ENCODE assay signal across 8 cellular contexts in genomic region chrX:69285401-69285871, GRCh38.
DNase-seq lines count a peak whose midpoint lies in the region; ATAC-seq and TF ChIP-seq lines count a peak whose summit lies in the region.

No MANE protein-coding gene starts in this region.

- TF ChIP-seq CTCF in lower lobe of right lung (IDR thresholded peaks at IDR 0.05) (no peak), upper lobe of left lung (IDR thresholded peaks at IDR 0.05) (no peak)

- H3K4me3 ChIP-seq in lower lobe of right lung, result peak overlapping the region; percentile 47
- peak overlapping the region in 3 of 4 donors; percentile 27 to 47 (median 47) for H3K4me3 ChIP-seq in upper lobe of left lung

- no peaks in the 10 kb centered on the region for H3K36me3 ChIP-seq in lower lobe of right lung
- no peaks in the 10 kb centered on the region for H3K36me3 ChIP-seq in upper lobe of left lung

- 36 to 48% methylated on average over 9 to 10 of the region's 10 CpGs for WGBS in upper lobe of left lung, 2 donors

- ATAC-seq in lower lobe of right lung (peak; percentile 55 to 75), upper lobe of left lung (ENCODE audit: low FRiP score in 2 of 2) (peak in 1 of 2 donors; percentile 86), HG03039 (IDR thresholded peaks at IDR 0.05; ENCODE audit: unreplicated experiment) (no peak), GM19351 (IDR thresholded peaks at IDR 0.05; ENCODE audit: unreplicated experiment) (no peak)

- no peak for TF ChIP-seq POLR2A in upper lobe of left lung (IDR thresholded peaks at IDR 0.05)

- H3K4me1 ChIP-seq in lower lobe of right lung (no peaks in the 10 kb centered on the region), upper lobe of left lung (peaks cover 3 to 19% (median 17%) of the 10 kb centered on the region in 4 donors)

- H3K27ac ChIP-seq in lower lobe of right lung, result no peak overlapping the region
- H3K27ac ChIP-seq in upper lobe of left lung, result peak overlapping the region in 2 of 4 donors; percentile 48 to 63

- H3K4me1 Mint-ChIP-seq in activated T-cell treated with anti-CD3 and anti-CD28 coated beads, Interleukin-2, amount 50 U/mL, for 24 hours (ENCODE audit: low read depth), result peaks cover 4% of the 10 kb centered on the region

- peaks cover 50% of the 10 kb centered on the region for H3K27me3 Mint-ChIP-seq in activated T-cell treated with anti-CD3 and anti-CD28 coated beads, Interleukin-2, amount 50 U/mL, for 24 hours

- H3K27me3 ChIP-seq in lower lobe of right lung (ENCODE audit: low read depth) (no peaks in the 10 kb centered on the region), upper lobe of left lung (no peaks in the 10 kb centered on the region)

- intact Hi-C loops in lower lobe of right lung (cut with DNase I), result no loop called here

- no peak for TF ChIP-seq EP300 in upper lobe of left lung (IDR thresholded peaks at IDR 0.05)

- no peaks in the 10 kb centered on the region for H3K9me3 ChIP-seq in lower lobe of right lung
- H3K9me3 ChIP-seq in upper lobe of left lung, result no peaks in the 10 kb centered on the region

- H3K9me3 Mint-ChIP-seq in activated T-cell treated with anti-CD3 and anti-CD28 coated beads, Interleukin-2, amount 50 U/mL, for 24 hours, result no peaks in the 10 kb centered on the region

- no peak overlapping the region for H3K27ac Mint-ChIP-seq in activated T-cell treated with anti-CD3 and anti-CD28 coated beads, Interleukin-2, amount 50 U/mL, for 24 hours

- H3K36me3 Mint-ChIP-seq in activated T-cell treated with anti-CD3 and anti-CD28 coated beads, Interleukin-2, amount 50 U/mL, for 24 hours (ENCODE audit: low read depth), result no peaks in the 10 kb centered on the region

- DNase-seq in activated T-cell treated with anti-CD3 and anti-CD28 coated beads, Interleukin-2, amount 50 U/mL, for 24 hours, result no peak
- no peak for DNase-seq in activated T-cell treated with anti-CD3 and anti-CD28 coated beads for 4 hours
- DNase-seq in cerebellum (ENCODE audit: low spot score), result peak; percentile 4
- peak; percentile 43 for DNase-seq in lower lobe of right lung
- no peak for DNase-seq in upper lobe of left lung
- DNase-seq in activated effector memory CD4-positive, alpha-beta T cell treated with Interleukin-2 at 50 U/mL for 16 hours, result no peak

- H3K4me3 Mint-ChIP-seq in activated T-cell treated with anti-CD3 and anti-CD28 coated beads, Interleukin-2, amount 50 U/mL, for 24 hours, result peak overlapping the region; percentile 55

Comparison
In these comparisons a context has a peak if more than half of its experiments do, and no peak if none do; other contexts are left out.
1. DNase-seq: peak in cerebellum (single experiment) and lower lobe of right lung (single experiment); none in activated T-cell treated with anti-CD3 and anti-CD28 coated beads, Interleukin-2, amount 50 U/mL, for 24 hours (single experiment), activated T-cell treated with anti-CD3 and anti-CD28 coated beads for 4 hours (single experiment), upper lobe of left lung (0 of 2) and activated effector memory CD4-positive, alpha-beta T cell treated with Interleukin-2 at 50 U/mL for 16 hours (single experiment).
2. ATAC-seq: peak in lower lobe of right lung (2 of 2); none in HG03039 (single experiment) and GM19351 (single experiment).